In the genomic region with DNA sequence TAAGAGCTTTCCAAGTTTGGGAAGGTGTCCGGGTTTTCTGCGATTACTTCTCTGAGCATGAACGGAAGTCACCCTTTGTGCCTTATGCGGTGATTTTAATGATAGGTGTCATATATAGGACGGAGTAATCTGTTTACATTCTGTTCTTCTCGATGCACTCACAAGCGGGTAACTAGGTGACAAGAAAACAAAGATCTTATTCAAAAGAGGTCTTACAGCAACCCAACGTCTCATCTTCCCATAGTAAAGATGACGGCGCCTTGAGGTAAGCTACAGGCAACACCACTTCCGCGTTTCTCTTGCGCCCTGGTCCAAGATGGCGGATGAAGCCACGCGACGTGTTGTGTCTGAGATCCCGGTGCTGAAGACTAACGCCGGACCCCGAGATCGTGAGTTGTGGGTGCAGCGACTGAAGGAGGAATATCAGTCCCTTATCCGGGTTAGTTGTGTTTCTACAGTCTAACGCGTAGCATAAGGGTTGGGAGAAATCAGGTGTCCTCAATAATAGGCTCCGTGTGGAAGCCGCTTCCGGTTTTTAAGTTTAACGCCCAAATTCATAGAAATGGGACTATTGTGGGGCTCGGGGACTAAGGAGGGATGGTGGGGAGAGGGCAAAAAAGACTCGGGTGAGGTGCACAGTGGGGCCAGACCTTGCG, we compare ENCODE assay signal across 8 cellular contexts. TPM values are rescaled to one million over a fixed set of nuclear protein-coding genes. Genes with fewer than 3 reads are reported as not detected.
DNase-seq lines count a peak whose midpoint lies in the region; ATAC-seq and TF ChIP-seq lines count a peak whose summit lies in the region.

TSS of gene UFC1 (plus strand) at position 297 of the 656 bp plus-strand sequence. CDS start at position 317, 20 bp downstream.

- H3K36me3 ChIP-seq in BE2C = no peaks in the 10 kb centered on the region

- H3K27me3 ChIP-seq in BE2C (no peaks in the 10 kb centered on the region), dorsolateral prefrontal cortex (no peaks in the 10 kb centered on the region)

- H3K9me3 ChIP-seq in BE2C = no peaks in the 10 kb centered on the region

- no peak for TF ChIP-seq CTCF in BE2C (IDR thresholded peaks at IDR 0.05; ENCODE audit: low read depth, low read length)
- TF ChIP-seq CTCF in dorsolateral prefrontal cortex (IDR thresholded peaks at IDR 0.05 in 54 of 56, conservative IDR thresholded peaks at IDR 0.05 in 2 of 56; ENCODE audit: low read depth in 1 of 56, partially characterized antibody in 56 of 56) = peak in 15 of 56 donors; percentile 4 to 55 (median 23)
- TF ChIP-seq CTCF in lower leg skin (IDR thresholded peaks at IDR 0.05) = no peak

- H3K4me3 ChIP-seq in BE2C (ENCODE audit: low read depth, low read length) (peak within 1 kb of the TSS; percentile 82), dorsolateral prefrontal cortex (peak within 1 kb of the TSS; percentile 55 to 96 (median 78)), lower leg skin (ENCODE audit: low read depth, poor library complexity, severe bottlenecking) (peak within 1 kb of the TSS; percentile 61)

- H3K27ac ChIP-seq in dorsolateral prefrontal cortex = peak within 1 kb of the TSS; percentile 68 to 99 (median 97)

- ATAC-seq in GM19324 (IDR thresholded peaks at IDR 0.05; ENCODE audit: low FRiP score, unreplicated experiment) = peak; percentile 83
- peak; percentile 76 for ATAC-seq in HG03571 (IDR thresholded peaks at IDR 0.05; ENCODE audit: unreplicated experiment)

- DNase-seq in BE2C (peak; percentile 78), NCI-H82 (lab: John Stamatoyannopoulos, UW) (peak; percentile 95), dorsolateral prefrontal cortex (peak; percentile 69 to 92 (median 82)), lower leg skin (ENCODE audit: low spot score in 2 of 2) (peak; percentile 83 to 95)
- DNase-seq in activated CD4-positive, alpha-beta T cell treated with anti-CD3 and anti-CD28 coated beads, Interleukin-2, amount 50 U/mL, for 4 hours = peak; percentile 72 to 78
- peak; percentile 63 to 78 for DNase-seq in stimulated activated CD4-positive, alpha-beta T cell treated with anti-CD3 and anti-CD28 coated beads, Interleukin-4, amount 100 ng/mL, for 4 hours

- TF ChIP-seq POLR2A in lower leg skin (IDR thresholded peaks at IDR 0.05) = no peak

- no peaks in the 10 kb centered on the region; the same call in 1 of the 2 replicates for H3K4me1 ChIP-seq in BE2C

- intact Hi-C loops in dorsolateral prefrontal cortex (cut with DNase I) (loop anchor here (2.0 to 10.0 kb wide), 3 partner anchors 21 to 109 kb away; partner anchors contain the start of genes DEDD (in 2 of the 2) and USF1 (in 2 of the 2)), lower leg skin (cut with DNase I; ENCODE audit: low total_unique reads) (no loop called here)

- 1% methylated on average over 33 of the region's 33 CpGs for WGBS in lower leg skin, 2 donors

RNA-seq across cellular contexts. Expression of gene UFC1, which starts in this region (rescaled TPM):
- 135 TPM for polyA plus RNA-seq in BE2C (2012; ENCODE audit: insufficient read depth, insufficient read length, low read depth)
- total RNA-seq in dorsolateral prefrontal cortex (100 to 1,000 TPM in 2 of 120 experiments, 10 to 100 TPM in 118; 55.5 to 108 (median 76.8) TPM), lower leg skin (100 to 1,000 TPM in 1 of 4 donors, 10 to 100 TPM in 3; 42.0 to 100 (median 82.5) TPM)

Comparison
In these comparisons a context has a peak if more than half of its experiments do, and no peak if none do; other contexts are left out.
1. Peak in every context shown above with its lines: DNase-seq, ATAC-seq, H3K4me3 ChIP-seq and H3K27ac ChIP-seq.